18 cellular contexts compared by ENCODE assay signal in genomic region chr9:96942181-96942580, GRCh38. TPM values are rescaled to one million over a fixed set of nuclear protein-coding genes. Genes with fewer than 3 reads are reported as not detected.
"Had no signal": no experiment of that assay in that cellular context is flagged by ENCODE, and none has a peak within 500 bp of the region (broad histone marks: within the 10 kb centered on the region; RNA-seq: fewer than 3 reads in every experiment).

No MANE protein-coding gene starts in this region.

RNA-seq across cellular contexts. Expression of gene NUTM2G, which starts 13.5 kb away (rescaled TPM):
- total RNA-seq: dermis microvascular lymphatic vessel endothelial cell; endodermal cell; fibroblast of lung; gastrocnemius medialis; heart right ventricle; left ventricle myocardium superior; lung microvascular endothelial cell; mesenteric fat pad; mononuclear cell; naive thymus-derived CD8-positive, alpha-beta T cell; neural crest cell; ovary; progenitor cell of endocrine pancreas; right cardiac atrium; smooth muscle cell; subcutaneous adipose tissue; tibial nerve; ureter had no signal
- polyA plus RNA-seq: fibroblast of lung, heart right ventricle, ovary had no signal
